1 cellular context compared by ENCODE assay signal in the genomic region with DNA sequence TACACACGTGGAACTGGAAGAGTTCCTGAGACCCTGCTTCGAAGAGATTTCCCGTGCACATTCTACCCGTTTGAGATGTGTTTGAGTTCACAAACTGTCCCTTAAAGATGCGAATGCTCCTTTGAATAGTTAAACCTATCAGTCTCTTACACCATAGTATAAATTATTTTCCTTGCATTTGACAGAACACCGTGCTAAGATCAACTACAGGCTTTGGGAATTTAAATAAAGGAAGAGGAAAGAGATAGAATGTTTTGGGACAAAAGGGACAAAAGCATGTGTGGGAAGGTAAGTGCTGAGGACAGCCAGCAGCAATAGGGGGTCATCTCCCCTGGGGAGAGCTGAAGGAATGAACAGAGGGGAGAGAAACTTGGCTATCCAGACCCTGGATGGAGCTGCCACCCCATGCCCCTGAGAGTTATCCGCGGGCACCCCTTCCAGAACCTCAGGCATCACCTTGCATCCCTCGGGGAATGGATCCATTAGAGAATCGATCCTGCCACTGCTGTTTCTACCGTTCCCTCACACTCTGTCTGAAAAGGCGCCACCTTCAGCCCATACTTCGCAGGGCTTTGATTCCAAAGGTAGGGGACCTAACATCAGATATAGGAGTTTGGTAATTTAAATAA.
TF ChIP-seq lines count a peak whose summit lies in the region.

No MANE protein-coding gene starts in this region.

TF ChIP-seq in liver, 16 proteins besides CTCF, POLR2A, EP300 and RAD21 (continued from another document):
- TF ChIP-seq YY1 (IDR thresholded peaks at IDR 0.05) (no peak), FOXA1 (IDR thresholded peaks at IDR 0.05) (no peak), FOXA2 (IDR thresholded peaks at IDR 0.05) (no peak), TAF1 (conservative IDR thresholded peaks at IDR 0.05) (no peak), SP1 (IDR thresholded peaks at IDR 0.05) (no peak), JUND (IDR thresholded peaks at IDR 0.05) (no peak), RXRA (IDR thresholded peaks at IDR 0.05) (no peak), EGR1 (IDR thresholded peaks at IDR 0.05; ENCODE audit: low read depth in 2 of 2) (no peak), NR2F2 (IDR thresholded peaks at IDR 0.05) (no peak), ATF3 (IDR thresholded peaks at IDR 0.05) (no peak)
- TF ChIP-seq, protein P1, sequence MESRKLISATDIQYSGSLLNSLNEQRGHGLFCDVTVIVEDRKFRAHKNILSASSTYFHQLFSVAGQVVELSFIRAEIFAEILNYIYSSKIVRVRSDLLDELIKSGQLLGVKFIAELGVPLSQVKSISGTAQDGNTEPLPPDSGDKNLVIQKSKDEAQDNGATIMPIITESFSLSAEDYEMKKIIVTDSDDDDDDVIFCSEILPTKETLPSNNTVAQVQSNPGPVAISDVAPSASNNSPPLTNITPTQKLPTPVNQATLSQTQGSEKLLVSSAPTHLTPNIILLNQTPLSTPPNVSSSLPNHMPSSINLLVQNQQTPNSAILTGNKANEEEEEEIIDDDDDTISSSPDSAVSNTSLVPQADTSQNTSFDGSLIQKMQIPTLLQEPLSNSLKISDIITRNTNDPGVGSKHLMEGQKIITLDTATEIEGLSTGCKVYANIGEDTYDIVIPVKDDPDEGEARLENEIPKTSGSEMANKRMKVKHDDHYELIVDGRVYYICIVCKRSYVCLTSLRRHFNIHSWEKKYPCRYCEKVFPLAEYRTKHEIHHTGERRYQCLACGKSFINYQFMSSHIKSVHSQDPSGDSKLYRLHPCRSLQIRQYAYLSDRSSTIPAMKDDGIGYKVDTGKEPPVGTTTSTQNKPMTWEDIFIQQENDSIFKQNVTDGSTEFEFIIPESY (IDR thresholded peaks at IDR 0.05), result no peak
